22 cellular contexts compared by ENCODE assay signal in the genomic region with DNA sequence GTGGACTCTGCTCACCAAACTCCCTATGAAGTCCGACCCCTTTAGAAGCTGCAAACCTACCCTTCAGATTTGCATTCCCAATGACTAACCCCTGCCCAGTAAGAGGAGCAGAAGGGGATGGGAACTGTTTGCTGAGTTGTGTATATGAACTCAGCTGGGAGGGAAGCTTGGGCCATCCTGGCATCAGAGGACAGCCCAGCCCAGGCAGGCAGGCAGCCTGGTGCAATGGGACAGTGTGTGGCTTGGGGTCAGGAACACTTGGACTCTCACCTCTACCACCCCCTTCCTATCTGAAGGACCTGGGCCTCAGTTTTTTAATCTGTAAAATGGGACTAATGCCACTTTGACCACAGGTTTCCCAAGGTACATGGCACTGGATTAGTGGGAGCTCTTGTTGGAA.
"Had no signal": no experiment of that assay in that cellular context is flagged by ENCODE, and none has a peak within 500 bp of the region (broad histone marks: within the 10 kb centered on the region; RNA-seq: fewer than 3 reads in every experiment).

No MANE protein-coding gene starts in this region.

- H3K36me3 ChIP-seq: gastrocnemius medialis, prostate gland, tibial nerve had no signal

- H3K27ac ChIP-seq: gastrocnemius medialis, parathyroid adenoma, prostate gland, testis, tibial nerve had no signal

- DNase-seq: cerebellar nuclear complex; effector CD8-positive, alpha-beta T cell; gastrocnemius medialis; glutamatergic neuron; immature natural killer cell; kidney; left cardiac atrium; mesendoderm; naive B cell; occipital lobe; stimulated activated CD4-positive, alpha-beta T cell treated with anti-CD3 and anti-CD28 coated beads, Interleukin-2, amount 100 ng/mL, for 24 hours; stimulated activated CD4-positive, alpha-beta T cell treated with anti-CD3 and anti-CD28 coated beads, Interleukin-4, amount 100 ng/mL, for 4 hours; stimulated activated naive B cell treated with anti-CD40 and anti-IgM and Interleukin-4, amounts not matched to agents 10 μg/mL and 1 μg/mL and 100 μg/mL, for 72 hours; stimulated activated naive CD8-positive, alpha-beta T cell treated with anti-CD3 and anti-CD28 coated beads, Interleukin-15, amount 100 ng/mL, for 72 hours; testis had no signal

- FAIRE-seq: colon, endometrium, kidney had no signal

- H3K79me2 ChIP-seq: parathyroid adenoma had no signal

- ATAC-seq: esophagus mucosa; gastrocnemius medialis; left cardiac atrium; sciatic nerve; stimulated activated naive B cell treated with anti-CD40 and anti-IgM and Interleukin-4, amounts not matched to agents 10 μg/mL and 1 μg/mL and 100 μg/mL, for 72 hours; stimulated activated naive CD8-positive, alpha-beta T cell treated with anti-CD3 and anti-CD28 coated beads, Interleukin-15, amount 100 ng/mL, for 72 hours had no signal

- H3K9ac ChIP-seq: parathyroid adenoma had no signal

- H3K4me1 ChIP-seq: gastrocnemius medialis, parathyroid adenoma, prostate gland, testis, tibial nerve had no signal

- H3K4me3 ChIP-seq: gastrocnemius medialis, prostate gland, testis, tibial nerve had no signal

- H3K9me3 ChIP-seq: gastrocnemius medialis, prostate gland, testis, tibial nerve had no signal

- H2AFZ ChIP-seq: parathyroid adenoma had no signal

- H3K27me3 ChIP-seq: gastrocnemius medialis, testis, tibial nerve had no signal
